Comparison of ENCODE assay signal across 14 cellular contexts in genomic region chr4:137200322-137200721, GRCh38.
"Had no signal": no experiment of that assay in that cellular context is flagged by ENCODE, and none has a peak within 500 bp of the region (broad histone marks: within the 10 kb centered on the region; RNA-seq: fewer than 3 reads in every experiment).

No MANE protein-coding gene starts in this region.

- H3K9ac ChIP-seq: parathyroid adenoma had no signal

- DNase-seq: activated B cell treated with CpG ODN at 0.5 μM for 24 hours; activated CD4-positive, alpha-beta T cell treated with anti-CD3 and anti-CD28 coated beads for 48 hours; activated CD8-positive, alpha-beta memory T cell treated with anti-CD3 and anti-CD28 coated beads, Interleukin-2, amount 50 U/mL, for 4 hours; activated CD8-positive, alpha-beta T cell treated with anti-CD3 and anti-CD28 coated beads, Interleukin-2, amount 10 ng/mL, durations not matched to agents 7 days and 5 days; activated gamma-delta T cell; activated T-cell treated with anti-CD3 and anti-CD28 coated beads, Interleukin-2, amount 50 U/mL, for 48 hours; left colon; stimulated activated CD4-positive, alpha-beta T cell treated with anti-CD3 and anti-CD28 coated beads, Interleukin-2, amount 100 ng/mL, for 48 hours; thyroid gland had no signal

- ATAC-seq: activated CD8-positive, alpha-beta T cell treated with anti-CD3 and anti-CD28 coated beads, Interleukin-2, amount 10 ng/mL, durations not matched to agents 7 days and 5 days; activated naive CD4-positive, alpha-beta T cell treated with anti-CD3 and anti-CD28 coated beads, Interleukin-2, amount 50 U/mL, for 72 hours; esophagus mucosa; left colon; stimulated activated memory B cell treated with anti-CD40 and anti-IgM and Interleukin-4, amounts not matched to agents 10 μg/mL and 1 μg/mL and 100 μg/mL, for 72 hours had no signal

- H3K9me3 ChIP-seq: thyroid gland had no signal

- H3K4me3 ChIP-seq: cardiac muscle cell, thyroid gland had no signal

- H3K36me3 ChIP-seq: cardiac muscle cell, thyroid gland had no signal

- H3K27ac ChIP-seq: cardiac muscle cell, parathyroid adenoma, thyroid gland had no signal
